Comparison of ENCODE assay signal across 1 cellular context in genomic region chr4:55546633-55547460, GRCh38.
A peak's percentile ranks its signal among the peaks of the same experiment; 100 is the strongest.
TF ChIP-seq lines count a peak whose summit lies in the region.

A gene with protein sequence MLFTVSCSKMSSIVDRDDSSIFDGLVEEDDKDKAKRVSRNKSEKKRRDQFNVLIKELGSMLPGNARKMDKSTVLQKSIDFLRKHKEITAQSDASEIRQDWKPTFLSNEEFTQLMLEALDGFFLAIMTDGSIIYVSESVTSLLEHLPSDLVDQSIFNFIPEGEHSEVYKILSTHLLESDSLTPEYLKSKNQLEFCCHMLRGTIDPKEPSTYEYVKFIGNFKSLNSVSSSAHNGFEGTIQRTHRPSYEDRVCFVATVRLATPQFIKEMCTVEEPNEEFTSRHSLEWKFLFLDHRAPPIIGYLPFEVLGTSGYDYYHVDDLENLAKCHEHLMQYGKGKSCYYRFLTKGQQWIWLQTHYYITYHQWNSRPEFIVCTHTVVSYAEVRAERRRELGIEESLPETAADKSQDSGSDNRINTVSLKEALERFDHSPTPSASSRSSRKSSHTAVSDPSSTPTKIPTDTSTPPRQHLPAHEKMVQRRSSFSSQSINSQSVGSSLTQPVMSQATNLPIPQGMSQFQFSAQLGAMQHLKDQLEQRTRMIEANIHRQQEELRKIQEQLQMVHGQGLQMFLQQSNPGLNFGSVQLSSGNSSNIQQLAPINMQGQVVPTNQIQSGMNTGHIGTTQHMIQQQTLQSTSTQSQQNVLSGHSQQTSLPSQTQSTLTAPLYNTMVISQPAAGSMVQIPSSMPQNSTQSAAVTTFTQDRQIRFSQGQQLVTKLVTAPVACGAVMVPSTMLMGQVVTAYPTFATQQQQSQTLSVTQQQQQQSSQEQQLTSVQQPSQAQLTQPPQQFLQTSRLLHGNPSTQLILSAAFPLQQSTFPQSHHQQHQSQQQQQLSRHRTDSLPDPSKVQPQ (minus strand): TSS chr4:55546909. CDS start chr4:55482785, 64,124 bp downstream.

TF ChIP-seq in K562, 482 proteins besides CTCF, POLR2A, EP300 and RAD21 (continued from another document and continues in another):
- TF ChIP-seq, protein P1, sequence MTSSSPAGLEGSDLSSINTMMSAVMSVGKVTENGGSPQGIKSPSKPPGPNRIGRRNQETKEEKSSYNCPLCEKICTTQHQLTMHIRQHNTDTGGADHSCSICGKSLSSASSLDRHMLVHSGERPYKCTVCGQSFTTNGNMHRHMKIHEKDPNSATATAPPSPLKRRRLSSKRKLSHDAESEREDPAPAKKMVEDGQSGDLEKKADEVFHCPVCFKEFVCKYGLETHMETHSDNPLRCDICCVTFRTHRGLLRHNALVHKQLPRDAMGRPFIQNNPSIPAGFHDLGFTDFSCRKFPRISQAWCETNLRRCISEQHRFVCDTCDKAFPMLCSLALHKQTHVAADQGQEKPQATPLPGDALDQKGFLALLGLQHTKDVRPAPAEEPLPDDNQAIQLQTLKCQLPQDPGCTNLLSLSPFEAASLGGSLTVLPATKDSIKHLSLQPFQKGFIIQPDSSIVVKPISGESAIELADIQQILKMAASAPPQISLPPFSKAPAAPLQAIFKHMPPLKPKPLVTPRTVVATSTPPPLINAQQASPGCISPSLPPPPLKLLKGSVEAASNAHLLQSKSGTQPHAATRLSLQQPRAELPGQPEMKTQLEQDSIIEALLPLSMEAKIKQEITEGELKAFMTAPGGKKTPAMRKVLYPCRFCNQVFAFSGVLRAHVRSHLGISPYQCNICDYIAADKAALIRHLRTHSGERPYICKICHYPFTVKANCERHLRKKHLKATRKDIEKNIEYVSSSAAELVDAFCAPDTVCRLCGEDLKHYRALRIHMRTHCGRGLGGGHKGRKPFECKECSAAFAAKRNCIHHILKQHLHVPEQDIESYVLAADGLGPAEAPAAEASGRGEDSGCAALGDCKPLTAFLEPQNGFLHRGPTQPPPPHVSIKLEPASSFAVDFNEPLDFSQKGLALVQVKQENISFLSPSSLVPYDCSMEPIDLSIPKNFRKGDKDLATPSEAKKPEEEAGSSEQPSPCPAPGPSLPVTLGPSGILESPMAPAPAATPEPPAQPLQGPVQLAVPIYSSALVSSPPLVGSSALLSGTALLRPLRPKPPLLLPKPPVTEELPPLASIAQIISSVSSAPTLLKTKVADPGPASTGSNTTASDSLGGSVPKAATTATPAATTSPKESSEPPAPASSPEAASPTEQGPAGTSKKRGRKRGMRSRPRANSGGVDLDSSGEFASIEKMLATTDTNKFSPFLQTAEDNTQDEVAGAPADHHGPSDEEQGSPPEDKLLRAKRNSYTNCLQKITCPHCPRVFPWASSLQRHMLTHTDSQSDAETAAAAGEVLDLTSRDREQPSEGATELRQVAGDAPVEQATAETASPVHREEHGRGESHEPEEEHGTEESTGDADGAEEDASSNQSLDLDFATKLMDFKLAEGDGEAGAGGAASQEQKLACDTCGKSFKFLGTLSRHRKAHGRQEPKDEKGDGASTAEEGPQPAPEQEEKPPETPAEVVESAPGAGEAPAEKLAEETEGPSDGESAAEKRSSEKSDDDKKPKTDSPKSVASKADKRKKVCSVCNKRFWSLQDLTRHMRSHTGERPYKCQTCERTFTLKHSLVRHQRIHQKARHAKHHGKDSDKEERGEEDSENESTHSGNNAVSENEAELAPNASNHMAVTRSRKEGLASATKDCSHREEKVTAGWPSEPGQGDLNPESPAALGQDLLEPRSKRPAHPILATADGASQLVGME (CRISPR knock-in tag; IDR thresholded peaks at IDR 0.05), result 0 out of 2 replicates have a peak, but pooled peaks have one; percentile 13
- TF ChIP-seq, protein P2, sequence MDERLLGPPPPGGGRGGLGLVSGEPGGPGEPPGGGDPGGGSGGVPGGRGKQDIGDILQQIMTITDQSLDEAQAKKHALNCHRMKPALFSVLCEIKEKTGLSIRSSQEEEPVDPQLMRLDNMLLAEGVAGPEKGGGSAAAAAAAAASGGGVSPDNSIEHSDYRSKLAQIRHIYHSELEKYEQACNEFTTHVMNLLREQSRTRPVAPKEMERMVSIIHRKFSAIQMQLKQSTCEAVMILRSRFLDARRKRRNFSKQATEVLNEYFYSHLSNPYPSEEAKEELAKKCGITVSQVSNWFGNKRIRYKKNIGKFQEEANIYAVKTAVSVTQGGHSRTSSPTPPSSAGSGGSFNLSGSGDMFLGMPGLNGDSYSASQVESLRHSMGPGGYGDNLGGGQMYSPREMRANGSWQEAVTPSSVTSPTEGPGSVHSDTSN (CRISPR knock-in tag; IDR thresholded peaks at IDR 0.05; ENCODE audit: low read depth), result no peak
- TF ChIP-seq, protein P2 (tag; conservative IDR thresholded peaks at IDR 0.05; ENCODE audit: low read depth), result no peak
- TF ChIP-seq PKNOX1 (IDR thresholded peaks at IDR 0.05) (no peak), ZSCAN29 (IDR thresholded peaks at IDR 0.05) (no peak), SAFB (IDR thresholded peaks at IDR 0.05; ENCODE audit: borderline replicate concordance, low read depth, low read length) (0 out of 2 replicates have a peak, but pooled peaks have one; percentile 20), FOXM1 (IDR thresholded peaks at IDR 0.05; ENCODE audit: low read depth) (no peak), FOXM1 (CRISPR knock-in tag; IDR thresholded peaks at IDR 0.05; ENCODE audit: low read depth) (no peak), FOXA1 (IDR thresholded peaks at IDR 0.05; ENCODE audit: borderline replicate concordance) (no peak), ZBTB17 (CRISPR knock-in tag; IDR thresholded peaks at IDR 0.05) (0 out of 2 replicates have a peak, but pooled peaks have one; percentile 69), ZNF586 (CRISPR knock-in tag; conservative IDR thresholded peaks at IDR 0.05) (no peak), PCBP1 (IDR thresholded peaks at IDR 0.05; ENCODE audit: low read depth, low read length, poor library complexity, severe bottlenecking) (no peak), TCF7L2 (IDR thresholded peaks at IDR 0.05; ENCODE audit: low read depth, low read length) (no peak), ARID3B (CRISPR knock-in tag; IDR thresholded peaks at IDR 0.05; ENCODE audit: borderline replicate concordance) (no peak), AFF4 (CRISPR knock-in tag; IDR thresholded peaks at IDR 0.05) (no peak), EZH2 (IDR thresholded peaks at IDR 0.05; ENCODE audit: borderline replicate concordance, low read depth, low read length) (no peak), ZNF589 (CRISPR knock-in tag; IDR thresholded peaks at IDR 0.05; ENCODE audit: low read depth) (no peak), TCF7 (IDR thresholded peaks at IDR 0.05; ENCODE audit: borderline replicate concordance) (no peak), SREBF2 (CRISPR knock-in tag; IDR thresholded peaks at IDR 0.05) (no peak)
- TF ChIP-seq, protein P3, sequence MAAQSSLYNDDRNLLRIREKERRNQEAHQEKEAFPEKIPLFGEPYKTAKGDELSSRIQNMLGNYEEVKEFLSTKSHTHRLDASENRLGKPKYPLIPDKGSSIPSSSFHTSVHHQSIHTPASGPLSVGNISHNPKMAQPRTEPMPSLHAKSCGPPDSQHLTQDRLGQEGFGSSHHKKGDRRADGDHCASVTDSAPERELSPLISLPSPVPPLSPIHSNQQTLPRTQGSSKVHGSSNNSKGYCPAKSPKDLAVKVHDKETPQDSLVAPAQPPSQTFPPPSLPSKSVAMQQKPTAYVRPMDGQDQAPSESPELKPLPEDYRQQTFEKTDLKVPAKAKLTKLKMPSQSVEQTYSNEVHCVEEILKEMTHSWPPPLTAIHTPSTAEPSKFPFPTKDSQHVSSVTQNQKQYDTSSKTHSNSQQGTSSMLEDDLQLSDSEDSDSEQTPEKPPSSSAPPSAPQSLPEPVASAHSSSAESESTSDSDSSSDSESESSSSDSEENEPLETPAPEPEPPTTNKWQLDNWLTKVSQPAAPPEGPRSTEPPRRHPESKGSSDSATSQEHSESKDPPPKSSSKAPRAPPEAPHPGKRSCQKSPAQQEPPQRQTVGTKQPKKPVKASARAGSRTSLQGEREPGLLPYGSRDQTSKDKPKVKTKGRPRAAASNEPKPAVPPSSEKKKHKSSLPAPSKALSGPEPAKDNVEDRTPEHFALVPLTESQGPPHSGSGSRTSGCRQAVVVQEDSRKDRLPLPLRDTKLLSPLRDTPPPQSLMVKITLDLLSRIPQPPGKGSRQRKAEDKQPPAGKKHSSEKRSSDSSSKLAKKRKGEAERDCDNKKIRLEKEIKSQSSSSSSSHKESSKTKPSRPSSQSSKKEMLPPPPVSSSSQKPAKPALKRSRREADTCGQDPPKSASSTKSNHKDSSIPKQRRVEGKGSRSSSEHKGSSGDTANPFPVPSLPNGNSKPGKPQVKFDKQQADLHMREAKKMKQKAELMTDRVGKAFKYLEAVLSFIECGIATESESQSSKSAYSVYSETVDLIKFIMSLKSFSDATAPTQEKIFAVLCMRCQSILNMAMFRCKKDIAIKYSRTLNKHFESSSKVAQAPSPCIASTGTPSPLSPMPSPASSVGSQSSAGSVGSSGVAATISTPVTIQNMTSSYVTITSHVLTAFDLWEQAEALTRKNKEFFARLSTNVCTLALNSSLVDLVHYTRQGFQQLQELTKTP (IDR thresholded peaks at IDR 0.05; ENCODE audit: low read depth in 1 of 2, partially characterized antibody in 2 of 2), result no peak
